ENCODE assay signal across 18 cellular contexts in the genomic region with DNA sequence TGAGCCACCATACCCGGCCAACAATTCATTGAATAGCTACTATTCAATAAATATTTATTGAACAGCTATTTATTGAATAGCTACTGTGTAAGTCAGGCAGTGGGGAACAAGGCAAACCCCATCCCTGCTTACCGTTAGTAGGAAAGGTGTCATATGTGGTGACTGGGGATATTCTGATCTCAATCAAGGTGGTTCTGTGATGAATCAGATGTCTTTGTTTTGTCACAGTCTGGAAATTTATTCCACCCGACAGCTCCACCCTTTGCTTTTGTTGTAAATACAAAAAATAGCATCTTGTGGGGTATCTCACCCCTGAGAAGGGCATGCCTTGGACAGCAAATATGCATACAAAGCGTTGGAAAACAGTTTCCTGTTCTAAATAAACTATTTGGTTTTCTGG. TPM values are rescaled to one million over a fixed set of nuclear protein-coding genes. Genes with fewer than 3 reads are reported as not detected.
DNase-seq lines count a peak whose midpoint lies in the region; ATAC-seq and TF ChIP-seq lines count a peak whose summit lies in the region.
"Had no signal": no experiment of that assay in that cellular context is flagged by ENCODE, and none has a peak within 500 bp of the region (broad histone marks: within the 10 kb centered on the region; RNA-seq: fewer than 3 reads in every experiment).

No MANE protein-coding gene starts in this region.

- peaks cover 9% of the 10 kb centered on the region; the same call in 1 of the 2 replicates for H3K4me1 ChIP-seq in Caco-2

- TF ChIP-seq CTCF in RWPE1 (conservative IDR thresholded peaks at IDR 0.05; ENCODE audit: low read depth) (no peak), neural crest cell (conservative IDR thresholded peaks at IDR 0.05) (no peak), Caco-2 (IDR thresholded peaks at IDR 0.05; ENCODE audit: insufficient read depth in 1 of 2, low read depth in 1 of 2, low read length in 1 of 2, severe bottlenecking in 1 of 2, unreplicated experiment in 1 of 2) (no peak)

- H3K36me3 ChIP-seq in Caco-2 (ENCODE audit: control insufficient read depth, insufficient read depth, low read length), result no peaks in the 10 kb centered on the region
- H3K36me3 ChIP-seq: BLaER1 treated with 17β-estradiol and CSF1 and Interleukin-3, amounts not matched to agents 10 nM and 100 nM had no signal

- ATAC-seq in GM21737 (IDR thresholded peaks at IDR 0.05; ENCODE audit: unreplicated experiment), result no peak
- no peak for ATAC-seq in GM21423 (IDR thresholded peaks at IDR 0.05; ENCODE audit: unreplicated experiment)
- ATAC-seq in GM19324 (IDR thresholded peaks at IDR 0.05; ENCODE audit: low FRiP score, unreplicated experiment), result no peak
- ATAC-seq: HCT116 had no signal

- no TSS peak for BruUV-seq in Caco-2 (replicated peaks; lab: Mats Ljungman, UMichigan)

- no peak overlapping the region for H3K4me3 ChIP-seq in Caco-2 (ENCODE audit: low read depth, low read length)
- H3K4me3 ChIP-seq: BLaER1 treated with 17β-estradiol and CSF1 and Interleukin-3, amounts not matched to agents 10 nM and 100 nM had no signal

- no peak overlapping the region for H3K27ac Mint-ChIP-seq in neural crest cell (ENCODE audit: unreplicated experiment)
- no peak overlapping the region for H3K27ac Mint-ChIP-seq in Caco-2 (ENCODE audit: unreplicated experiment)
- H3K27ac Mint-ChIP-seq: B cell; CD4-positive, CD25-positive, alpha-beta regulatory T cell; CD8-positive, alpha-beta memory T cell had no signal

- CTCF ChIA-PET in RWPE1 (lab: Yijun Ruan, JAX) (no interaction called here), Caco-2 (lab: Charles Lee) (no interaction called here)

- no peaks in the 10 kb centered on the region for H3K27me3 ChIP-seq in Caco-2 (replicated peaks; ENCODE audit: control insufficient read depth, insufficient read depth, low read length)
- H3K27me3 ChIP-seq: BLaER1 treated with 17β-estradiol and CSF1 and Interleukin-3, amounts not matched to agents 10 nM and 100 nM had no signal

- intact Hi-C loops in Caco-2 (cut with micrococcal nuclease; ENCODE audit: unreplicated experiment), result no loop called here

- H3K36me3 Mint-ChIP-seq in neural crest cell (ENCODE audit: low read depth), result peaks cover 15% of the 10 kb centered on the region
- H3K36me3 Mint-ChIP-seq in Caco-2 (ENCODE audit: insufficient read depth, unreplicated experiment), result no peaks in the 10 kb centered on the region
- H3K36me3 Mint-ChIP-seq: CD8-positive, alpha-beta memory T cell had no signal

- no peaks in the 10 kb centered on the region for H3K9me3 Mint-ChIP-seq in neural crest cell
- H3K9me3 Mint-ChIP-seq in Caco-2 (ENCODE audit: unreplicated experiment), result no peaks in the 10 kb centered on the region
- H3K9me3 Mint-ChIP-seq: CD8-positive, alpha-beta memory T cell had no signal

- H3K27ac ChIP-seq in RWPE1, result peak overlapping the region; percentile 99
- peak overlapping the region; percentile 77 for H3K27ac ChIP-seq in epithelial cell of prostate
- H3K27ac ChIP-seq: BLaER1 treated with 17β-estradiol and CSF1 and Interleukin-3, amounts not matched to agents 10 nM and 100 nM; HL-60 had no signal

- POLR2A ChIA-PET in RWPE1 (lab: Yijun Ruan, JAX; ENCODE audit: low non-redundant PET) (no interaction called here), Caco-2 (lab: Charles Lee) (no interaction called here)

- H3K4me3 Mint-ChIP-seq in neural crest cell (peak overlapping the region; percentile 62), Caco-2 (ENCODE audit: unreplicated experiment) (no peak overlapping the region)
- H3K4me3 Mint-ChIP-seq: B cell; CD4-positive, CD25-positive, alpha-beta regulatory T cell; CD8-positive, alpha-beta memory T cell had no signal

- DNase-seq in RWPE1 (ENCODE audit: low spot score) (no peak), astrocyte of the hippocampus (ENCODE audit: low read depth, low spot score) (peak; percentile 36), epithelial cell of prostate (ENCODE audit: low read depth, low spot score) (no peak), neural crest cell (ENCODE audit: low read depth, low spot score) (no peak), Caco-2 (no peak)
- DNase-seq: CD4-positive, CD25-positive, alpha-beta regulatory T cell; CD8-positive, alpha-beta memory T cell; COR-L47; GOT3; H7 had no signal

- H3K4me1 Mint-ChIP-seq in neural crest cell (peaks cover 55% of the 10 kb centered on the region), Caco-2 (ENCODE audit: low read depth, unreplicated experiment) (no peaks in the 10 kb centered on the region)
- H3K4me1 Mint-ChIP-seq: B cell; CD4-positive, CD25-positive, alpha-beta regulatory T cell; CD8-positive, alpha-beta memory T cell had no signal

- no peaks in the 10 kb centered on the region for H3K9me3 ChIP-seq in Caco-2

- H3K27me3 Mint-ChIP-seq in neural crest cell (ENCODE audit: low read depth) (peaks cover 7% of the 10 kb centered on the region), Caco-2 (ENCODE audit: insufficient read depth, unreplicated experiment) (no peaks in the 10 kb centered on the region)

RNA-seq across cellular contexts. Expression of gene PDPN, which starts 5.3 kb away (rescaled TPM):
- total RNA-seq in neural crest cell (47.4 and 51.7 TPM in 2 replicates), Caco-2 (2022) (0.49 TPM in 1 of 2 replicates, not detected in the other)
- total RNA-seq: A172; B cell; CD4-positive, CD25-positive, alpha-beta regulatory T cell had no signal

Comparison
In these comparisons a context has a peak if more than half of its experiments do, and no peak if none do; other contexts are left out.
1. RNA of gene PDPN, which starts 5.3 kb away (total RNA-seq): 47.4 to 51.7 TPM in neural crest cell; 0.49 TPM in Caco-2; every median in the first group is over 10 times any median in the second.